2 cellular contexts compared by ENCODE assay signal in genomic region chr16:58466396-58466795, GRCh38.
TF ChIP-seq lines count a peak whose summit lies in the region.

No MANE protein-coding gene starts in this region.

TF ChIP-seq in GM23338, 12 proteins besides CTCF, POLR2A, EP300 and RAD21:
- TF ChIP-seq JUNB (IDR thresholded peaks at IDR 0.05; ENCODE audit: unreplicated experiment) (no peak), ETS1 (IDR thresholded peaks at IDR 0.05) (no peak), STAT1 (IDR thresholded peaks at IDR 0.05; ENCODE audit: unreplicated experiment) (no peak), POLR2AphosphoS5 (IDR thresholded peaks at IDR 0.05; ENCODE audit: low read depth) (no peak), EZH2 (IDR thresholded peaks at IDR 0.05; ENCODE audit: low read depth, unreplicated experiment) (no peak), EZH2phosphoT487 (IDR thresholded peaks at IDR 0.05; ENCODE audit: unreplicated experiment) (no peak), REST (IDR thresholded peaks at IDR 0.05; ENCODE audit: unreplicated experiment) (no peak)

TF ChIP-seq in H1, 55 proteins besides CTCF, POLR2A, EP300 and RAD21:
- TF ChIP-seq CBX5 (IDR thresholded peaks at IDR 0.05; ENCODE audit: low read depth, low read length) = no peak
- TF ChIP-seq RNF2 (IDR thresholded peaks at IDR 0.05; ENCODE audit: borderline replicate concordance, low read depth, low read length, missing control alignments, poor library complexity, severe bottlenecking) = no peak
- TF ChIP-seq CHD1 (IDR thresholded peaks at IDR 0.05; ENCODE audit: low read depth, low read length) = no peak
- no peak for TF ChIP-seq CTBP2 (IDR thresholded peaks at IDR 0.05; ENCODE audit: borderline replicate concordance, insufficient read depth, insufficient read length, low read length)
- TF ChIP-seq JUN (IDR thresholded peaks at IDR 0.05; ENCODE audit: low read depth, low read length) = no peak
- no peak for TF ChIP-seq ATF2 (IDR thresholded peaks at IDR 0.05; ENCODE audit: low read length)
- TF ChIP-seq NANOG (IDR thresholded peaks at IDR 0.05; ENCODE audit: insufficient read depth, low read depth, low read length, poor library complexity, severe bottlenecking) = no peak
- TF ChIP-seq KDM1A (IDR thresholded peaks at IDR 0.05; ENCODE audit: borderline replicate concordance, low read length) = no peak
- TF ChIP-seq SIRT6 (IDR thresholded peaks at IDR 0.05; ENCODE audit: low read length) = no peak
- no peak for TF ChIP-seq POU5F1 (IDR thresholded peaks at IDR 0.05; ENCODE audit: low read depth, low read length)
